ENCODE assay signal across 1 cellular context in genomic region chr21:15604424-15604823, GRCh38.
TF ChIP-seq lines count a peak whose summit lies in the region.

No MANE protein-coding gene starts in this region.

TF ChIP-seq in GM23338, 12 proteins besides CTCF, POLR2A, EP300 and RAD21 (continued from another document):
- TF ChIP-seq, protein P1, sequence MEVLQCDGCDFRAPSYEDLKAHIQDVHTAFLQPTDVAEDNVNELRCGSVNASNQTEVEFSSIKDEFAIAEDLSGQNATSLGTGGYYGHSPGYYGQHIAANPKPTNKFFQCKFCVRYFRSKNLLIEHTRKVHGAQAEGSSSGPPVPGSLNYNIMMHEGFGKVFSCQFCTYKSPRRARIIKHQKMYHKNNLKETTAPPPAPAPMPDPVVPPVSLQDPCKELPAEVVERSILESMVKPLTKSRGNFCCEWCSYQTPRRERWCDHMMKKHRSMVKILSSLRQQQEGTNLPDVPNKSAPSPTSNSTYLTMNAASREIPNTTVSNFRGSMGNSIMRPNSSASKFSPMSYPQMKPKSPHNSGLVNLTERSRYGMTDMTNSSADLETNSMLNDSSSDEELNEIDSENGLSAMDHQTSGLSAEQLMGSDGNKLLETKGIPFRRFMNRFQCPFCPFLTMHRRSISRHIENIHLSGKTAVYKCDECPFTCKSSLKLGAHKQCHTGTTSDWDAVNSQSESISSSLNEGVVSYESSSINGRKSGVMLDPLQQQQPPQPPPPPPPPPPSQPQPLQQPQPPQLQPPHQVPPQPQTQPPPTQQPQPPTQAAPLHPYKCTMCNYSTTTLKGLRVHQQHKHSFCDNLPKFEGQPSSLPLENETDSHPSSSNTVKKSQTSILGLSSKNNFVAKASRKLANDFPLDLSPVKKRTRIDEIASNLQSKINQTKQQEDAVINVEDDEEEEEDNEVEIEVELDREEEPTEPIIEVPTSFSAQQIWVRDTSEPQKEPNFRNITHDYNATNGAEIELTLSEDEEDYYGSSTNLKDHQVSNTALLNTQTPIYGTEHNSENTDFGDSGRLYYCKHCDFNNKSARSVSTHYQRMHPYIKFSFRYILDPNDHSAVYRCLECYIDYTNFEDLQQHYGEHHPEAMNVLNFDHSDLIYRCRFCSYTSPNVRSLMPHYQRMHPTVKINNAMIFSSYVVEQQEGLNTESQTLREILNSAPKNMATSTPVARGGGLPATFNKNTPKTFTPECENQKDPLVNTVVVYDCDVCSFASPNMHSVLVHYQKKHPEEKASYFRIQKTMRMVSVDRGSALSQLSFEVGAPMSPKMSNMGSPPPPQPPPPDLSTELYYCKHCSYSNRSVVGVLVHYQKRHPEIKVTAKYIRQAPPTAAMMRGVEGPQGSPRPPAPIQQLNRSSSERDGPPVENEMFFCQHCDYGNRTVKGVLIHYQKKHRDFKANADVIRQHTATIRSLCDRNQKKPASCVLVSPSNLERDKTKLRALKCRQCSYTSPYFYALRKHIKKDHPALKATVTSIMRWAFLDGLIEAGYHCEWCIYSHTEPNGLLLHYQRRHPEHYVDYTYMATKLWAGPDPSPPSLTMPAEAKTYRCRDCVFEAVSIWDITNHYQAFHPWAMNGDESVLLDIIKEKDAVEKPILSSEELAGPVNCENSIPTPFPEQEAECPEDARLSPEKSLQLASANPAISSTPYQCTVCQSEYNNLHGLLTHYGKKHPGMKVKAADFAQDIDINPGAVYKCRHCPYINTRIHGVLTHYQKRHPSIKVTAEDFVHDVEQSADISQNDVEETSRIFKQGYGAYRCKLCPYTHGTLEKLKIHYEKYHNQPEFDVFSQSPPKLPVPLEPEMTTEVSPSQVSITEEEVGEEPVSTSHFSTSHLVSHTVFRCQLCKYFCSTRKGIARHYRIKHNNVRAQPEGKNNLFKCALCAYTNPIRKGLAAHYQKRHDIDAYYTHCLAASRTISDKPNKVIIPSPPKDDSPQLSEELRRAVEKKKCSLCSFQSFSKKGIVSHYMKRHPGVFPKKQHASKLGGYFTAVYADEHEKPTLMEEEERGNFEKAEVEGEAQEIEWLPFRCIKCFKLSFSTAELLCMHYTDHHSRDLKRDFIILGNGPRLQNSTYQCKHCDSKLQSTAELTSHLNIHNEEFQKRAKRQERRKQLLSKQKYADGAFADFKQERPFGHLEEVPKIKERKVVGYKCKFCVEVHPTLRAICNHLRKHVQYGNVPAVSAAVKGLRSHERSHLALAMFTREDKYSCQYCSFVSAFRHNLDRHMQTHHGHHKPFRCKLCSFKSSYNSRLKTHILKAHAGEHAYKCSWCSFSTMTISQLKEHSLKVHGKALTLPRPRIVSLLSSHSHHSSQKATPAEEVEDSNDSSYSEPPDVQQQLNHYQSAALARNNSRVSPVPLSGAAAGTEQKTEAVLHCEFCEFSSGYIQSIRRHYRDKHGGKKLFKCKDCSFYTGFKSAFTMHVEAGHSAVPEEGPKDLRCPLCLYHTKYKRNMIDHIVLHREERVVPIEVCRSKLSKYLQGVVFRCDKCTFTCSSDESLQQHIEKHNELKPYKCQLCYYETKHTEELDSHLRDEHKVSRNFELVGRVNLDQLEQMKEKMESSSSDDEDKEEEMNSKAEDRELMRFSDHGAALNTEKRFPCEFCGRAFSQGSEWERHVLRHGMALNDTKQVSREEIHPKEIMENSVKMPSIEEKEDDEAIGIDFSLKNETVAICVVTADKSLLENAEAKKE (CRISPR knock-in tag; IDR thresholded peaks at IDR 0.05) = no peak
- TF ChIP-seq EZH2 (IDR thresholded peaks at IDR 0.05; ENCODE audit: low read depth, unreplicated experiment) = no peak
- TF ChIP-seq EZH2phosphoT487 (IDR thresholded peaks at IDR 0.05; ENCODE audit: unreplicated experiment) = no peak
- no peak for TF ChIP-seq ZNF114 (CRISPR knock-in tag; IDR thresholded peaks at IDR 0.05)
- no peak for TF ChIP-seq CREB1 (CRISPR knock-in tag; IDR thresholded peaks at IDR 0.05; ENCODE audit: low read depth)
- no peak for TF ChIP-seq NANOG (IDR thresholded peaks at IDR 0.05; ENCODE audit: borderline replicate concordance)
- no peak for TF ChIP-seq POLR2AphosphoS5 (IDR thresholded peaks at IDR 0.05; ENCODE audit: low read depth)
